ENCODE assay signal across 15 cellular contexts in genomic region chr10:125788156-125789034, GRCh38. TPM values are rescaled to one million over a fixed set of nuclear protein-coding genes. Genes with fewer than 3 reads are reported as not detected.
DNase-seq lines count a peak whose midpoint lies in the region; ATAC-seq, FAIRE-seq and TF ChIP-seq lines count a peak whose summit lies in the region.
"Had no signal": no experiment of that assay in that cellular context is flagged by ENCODE, and none has a peak within 500 bp of the region (broad histone marks: within the 10 kb centered on the region; RNA-seq: fewer than 3 reads in every experiment).

No MANE protein-coding gene starts in this region.

- H3K9me2 ChIP-seq in PC-3 (replicated peaks; ENCODE audit: low read length): no peaks in the 10 kb centered on the region

- no peaks in the 10 kb centered on the region for H4K20me1 ChIP-seq in PC-3 (ENCODE audit: low read length)

- no peak for DNase-seq in activated CD4-positive, CD25-positive, alpha-beta regulatory T cell treated with anti-CD3 and anti-CD28 coated beads, Interleukin-2, amount 50 U/mL, for 72 hours
- DNase-seq in PC-3 (peak; percentile 4), dermis blood vessel endothelial cell (peak; percentile 13), small intestine (peak; percentile 4), GM03348 (ENCODE audit: low spot score) (no peak)
- DNase-seq: activated CD4-positive, alpha-beta T cell treated with anti-CD3 and anti-CD28 coated beads for 1 hour; left colon; NCI-H2081 treated with DMSO at 0.1 percent for 48 hours; NCI-H82 had no signal

- no peaks in the 10 kb centered on the region for H3K79me2 ChIP-seq in PC-3 (ENCODE audit: low read length)

- H3K4me3 ChIP-seq in PC-3 (ENCODE audit: low read length): no peak overlapping the region
- no peak overlapping the region for H3K4me3 ChIP-seq in small intestine (ENCODE audit: low read depth in 1 of 2, low read length in 2 of 2)
- no peak overlapping the region for H3K4me3 ChIP-seq in gastroesophageal sphincter
- H3K4me3 ChIP-seq: suprapubic skin had no signal

- TF ChIP-seq CTCF in PC-3 (conservative IDR thresholded peaks at IDR 0.05; ENCODE audit: low read depth, low read length) (no peak), gastroesophageal sphincter (IDR thresholded peaks at IDR 0.05) (no peak)

- no peak for TF ChIP-seq EP300 in gastroesophageal sphincter (IDR thresholded peaks at IDR 0.05)

- FAIRE-seq in small intestine (lab: Jason Lieb, UNC): no peak
- FAIRE-seq: A204.1 had no signal

- BruUV-seq in PC-3 (replicated peaks; lab: Mats Ljungman, UMichigan): no TSS peak

- H3F3A ChIP-seq in PC-3 (ENCODE audit: low read length, unreplicated experiment): no peaks in the 10 kb centered on the region

- WGBS in small intestine, 3 donors: 86 to 93% (median 87%) methylated on average over 17 of the region's 17 CpGs
- WGBS in gastroesophageal sphincter (ENCODE audit: low coverage in 1 of 2), 2 donors: 85 to 100% methylated on average over 2 to 6 of the region's 17 CpGs

- no peaks in the 10 kb centered on the region for H3K9me3 ChIP-seq in PC-3 (ENCODE audit: low read length)
- H3K9me3 ChIP-seq in small intestine (ENCODE audit: control insufficient read depth, low read depth): no peaks in the 10 kb centered on the region
- no peaks in the 10 kb centered on the region for H3K9me3 ChIP-seq in gastroesophageal sphincter
- H3K9me3 ChIP-seq: suprapubic skin had no signal

- no peaks in the 10 kb centered on the region; the same call in 1 of the 2 replicates for H3K36me3 ChIP-seq in PC-3 (ENCODE audit: low read depth, low read length)
- H3K36me3 ChIP-seq in small intestine (ENCODE audit: control insufficient read depth in 2 of 2, insufficient read depth in 2 of 2, low read length in 2 of 2): peaks cover 5 to 6% of the 10 kb centered on the region in 2 donors
- peaks cover 0 to 67% of the 10 kb centered on the region in 2 donors for H3K36me3 ChIP-seq in gastroesophageal sphincter

- H3K27me3 ChIP-seq in PC-3 (ENCODE audit: low read length) (no peaks in the 10 kb centered on the region), small intestine (ENCODE audit: control insufficient read depth in 2 of 2, insufficient read depth in 2 of 2, low read length in 2 of 2) (no peaks in the 10 kb centered on the region), gastroesophageal sphincter (no peaks in the 10 kb centered on the region)
- H3K27me3 ChIP-seq: suprapubic skin had no signal

- intact Hi-C loops in PC-3 (cut with micrococcal nuclease): no loop called here

- H3K9ac ChIP-seq in PC-3 (ENCODE audit: low read length): no peak overlapping the region

- H3K4me1 ChIP-seq in PC-3 (ENCODE audit: insufficient read depth, low read length): no peaks in the 10 kb centered on the region
- H3K4me1 ChIP-seq in small intestine (ENCODE audit: control insufficient read depth in 2 of 2, insufficient read depth in 1 of 2, low read depth in 1 of 2, low read length in 1 of 2): no peaks in the 10 kb centered on the region
- H3K4me1 ChIP-seq in gastroesophageal sphincter: no peaks in the 10 kb centered on the region
- H3K4me1 ChIP-seq: suprapubic skin had no signal

- TF ChIP-seq POLR2A in gastroesophageal sphincter (IDR thresholded peaks at IDR 0.05): no peak

- H3K27ac ChIP-seq in PC-3 (ENCODE audit: low read length) (no peak overlapping the region), small intestine (ENCODE audit: low read depth in 1 of 2, low read length in 1 of 2) (no peak overlapping the region), gastroesophageal sphincter (no peak overlapping the region)
- H3K27ac ChIP-seq: suprapubic skin had no signal

- H3K4me2 ChIP-seq in PC-3 (ENCODE audit: low read length): no peak overlapping the region

- CTCF ChIA-PET in PC-3 (lab: Charles Lee): no interaction called here

- ATAC-seq in activated CD4-positive, CD25-positive, alpha-beta regulatory T cell treated with anti-CD3 and anti-CD28 coated beads, Interleukin-2, amount 50 U/mL, for 24 hours: peak; percentile 44 to 62
- ATAC-seq in PC-3: peak; percentile 45; the same call in 1 of the 2 replicates
- ATAC-seq in gastroesophageal sphincter: no peak
- ATAC-seq in GM18868 (IDR thresholded peaks at IDR 0.05; ENCODE audit: unreplicated experiment): no peak
- ATAC-seq: left colon had no signal

- H2AFZ ChIP-seq in PC-3 (ENCODE audit: low read length): no peak overlapping the region

- POLR2A ChIA-PET in PC-3 (lab: Charles Lee; ENCODE audit: unreplicated experiment): interaction anchor here (0.7 kb wide), 1 partner anchor 33 kb away, joined by 5 read pairs; no protein-coding TSS in a partner anchor

RNA-seq across cellular contexts. Expression of gene MMP21, which starts 12.8 kb away (rescaled TPM):
- total RNA-seq in PC-3 (2014; rRNA removed): not detected in 2 replicates
- total RNA-seq in dermis blood vessel endothelial cell: 0.34 and 0.65 TPM in 2 replicates
- under 1 TPM in 1 of 3 donors, not detected in 2; 0.07 TPM for polyA plus RNA-seq in small intestine
- total RNA-seq in gastroesophageal sphincter: under 1 TPM in 2 of 4 donors, not detected in 2; 0.13 to 0.81 TPM
- total RNA-seq: left colon, progenitor cell of endocrine pancreas had no signal

RNA-seq across cellular contexts. Expression of gene UROS, which starts 34.7 kb away (rescaled TPM):
- total RNA-seq in PC-3 (2014; rRNA removed) (45.6 and 50.6 TPM in 2 replicates), dermis blood vessel endothelial cell (47.1 and 48.3 TPM in 2 replicates), gastroesophageal sphincter (10 to 100 TPM; 25.3 to 64.0 (median 39.1) TPM)
- polyA plus RNA-seq in small intestine: 10 to 100 TPM; 32.5 to 51.9 (median 34.2) TPM

RNA-seq across cellular contexts. Expression of gene BCCIP, which starts 35.0 kb away (rescaled TPM):
- total RNA-seq in PC-3 (2014; rRNA removed) (64.8 and 81.5 TPM in 2 replicates), dermis blood vessel endothelial cell (46.1 and 61.8 TPM in 2 replicates), gastroesophageal sphincter (10 to 100 TPM; 38.6 to 59.2 (median 50.3) TPM)
- polyA plus RNA-seq in small intestine: 10 to 100 TPM; 46.7 to 64.9 (median 58.4) TPM

Comparison
In these comparisons a context has a peak if more than half of its experiments do, and no peak if none do; other contexts are left out.
1. ATAC-seq: peak in activated CD4-positive, CD25-positive, alpha-beta regulatory T cell treated with anti-CD3 and anti-CD28 coated beads, Interleukin-2, amount 50 U/mL, for 24 hours (2 of 2) and PC-3 (single experiment); none in gastroesophageal sphincter (single experiment) and GM18868 (single experiment).
2. DNase-seq: peak in PC-3 (single experiment), dermis blood vessel endothelial cell (single experiment) and small intestine (single experiment); none in activated CD4-positive, CD25-positive, alpha-beta regulatory T cell treated with anti-CD3 and anti-CD28 coated beads, Interleukin-2, amount 50 U/mL, for 72 hours (single experiment) and GM03348 (single experiment).